In genomic region chr11:62542111-62542745, GRCh38 we compare ENCODE assay signal across 8 cellular contexts. TPM values are rescaled to one million over a fixed set of nuclear protein-coding genes. Genes with fewer than 3 reads are reported as not detected.
DNase-seq lines count a peak whose midpoint lies in the region; ATAC-seq and TF ChIP-seq lines count a peak whose summit lies in the region.

No MANE protein-coding gene starts in this region.

- H3K27me3 ChIP-seq in colonic mucosa (no peaks in the 10 kb centered on the region), osteoblast (ENCODE audit: insufficient read depth, low read length) (no peaks in the 10 kb centered on the region)

- peak overlapping the region; percentile 53 to 99 for H3K9ac ChIP-seq in colonic mucosa (ENCODE audit: low read depth in 2 of 2, low read length in 2 of 2)

- peaks cover 93% of the 10 kb centered on the region for H3K79me2 ChIP-seq in osteoblast (ENCODE audit: insufficient read depth, low read length)

- H3K9me3 ChIP-seq in colonic mucosa (no peaks in the 10 kb centered on the region), osteoblast (ENCODE audit: low read depth, low read length) (no peaks in the 10 kb centered on the region)

- no peak overlapping the region for H2AFZ ChIP-seq in osteoblast (ENCODE audit: low read length)

- peak overlapping the region; percentile 67 for H3K4me3 ChIP-seq in colonic mucosa
- H3K4me3 ChIP-seq in osteoblast (ENCODE audit: insufficient read depth, low read length) = peak overlapping the region; percentile 98

- H4K20me1 ChIP-seq in osteoblast (ENCODE audit: insufficient read depth, low read length) = peaks cover 80% of the 10 kb centered on the region

- H3K36me3 ChIP-seq in colonic mucosa (no peaks in the 10 kb centered on the region), osteoblast (ENCODE audit: insufficient read depth, low read length) (peaks cover 8% of the 10 kb centered on the region)

- H3K4me2 ChIP-seq in osteoblast (ENCODE audit: insufficient read depth, low read length) = peak overlapping the region; percentile 93

- TF ChIP-seq CTCF in colonic mucosa (IDR thresholded peaks at IDR 0.05) (no peak), osteoblast (IDR thresholded peaks at IDR 0.05; ENCODE audit: extremely low read depth, low read depth, low read length) (no peak)

- H3K4me1 ChIP-seq in colonic mucosa (peaks cover 65% of the 10 kb centered on the region), osteoblast (ENCODE audit: insufficient read depth, low read length) (peaks cover 57% of the 10 kb centered on the region)

- H3K27ac ChIP-seq in colonic mucosa = peak overlapping the region; percentile 96
- peak overlapping the region; percentile 86 for H3K27ac ChIP-seq in osteoblast (ENCODE audit: low read depth, low read length)

- DNase-seq in COLO668 (lab: John Stamatoyannopoulos, UW; ENCODE audit: unreplicated experiment) (peak; percentile 74), NCI-H146 treated with DMSO at 0.1 percent for 48 hours (lab: John Stamatoyannopoulos, UW; ENCODE audit: unreplicated experiment) (peak; percentile 70), colonic mucosa (peak; percentile 84), osteoblast (ENCODE audit: insufficient read length, low spot score, missing footprints) (no peak), hepatic stellate cell (ENCODE audit: low spot score) (no peak)

- ATAC-seq in GM21528 (IDR thresholded peaks at IDR 0.05; ENCODE audit: low FRiP score, unreplicated experiment) = no peak
- ATAC-seq in GM19397 (IDR thresholded peaks at IDR 0.05; ENCODE audit: unreplicated experiment) = no peak
- no peak for ATAC-seq in GM18870 (IDR thresholded peaks at IDR 0.05; ENCODE audit: unreplicated experiment)

- intact Hi-C loops in colonic mucosa (cut with DNase I) = loop anchor here (5.0 kb wide), 2 partner anchors 45 to 120 kb away; no protein-coding TSS in a partner anchor

RNA-seq across cellular contexts. Expression of gene AHNAK, which starts 4.4 kb away (rescaled TPM):
- total RNA-seq in colonic mucosa = 100 to 1,000 TPM; 458 to 631 TPM
- 646 and 720 TPM in 2 replicates for total RNA-seq in osteoblast

RNA-seq across cellular contexts. Expression of gene EEF1G, which starts 31.5 kb away (rescaled TPM):
- total RNA-seq in colonic mucosa = 1,000 to 10,000 TPM; 1,328 to 1,358 TPM
- total RNA-seq in osteoblast = 1,004 and 1,049 TPM in 2 replicates

RNA-seq across cellular contexts. Expression of gene TUT1, which starts 49.1 kb away (rescaled TPM):
- total RNA-seq in colonic mucosa (10 to 100 TPM; 11.1 to 26.2 TPM), osteoblast (6.5 and 7.6 TPM in 2 replicates)

RNA-seq across cellular contexts. Expression of gene MTA2, which starts 59.4 kb away (rescaled TPM):
- total RNA-seq in colonic mucosa (100 to 1,000 TPM in 1 of 2 donors, 10 to 100 TPM in 1; 91.0 to 133 TPM), osteoblast (102 and 105 TPM in 2 replicates)

Comparison
In these comparisons a context has a peak if more than half of its experiments do, and no peak if none do; other contexts are left out.
1. DNase-seq: peak in COLO668 (single experiment), NCI-H146 treated with DMSO at 0.1 percent for 48 hours (single experiment) and colonic mucosa (single experiment); none in osteoblast (single experiment) and hepatic stellate cell (single experiment).